In genomic region chr1:186762653-186763052, GRCh38 we compare ENCODE assay signal across 19 cellular contexts.
"Had no signal": no experiment of that assay in that cellular context is flagged by ENCODE, and none has a peak within 500 bp of the region (broad histone marks: within the 10 kb centered on the region; RNA-seq: fewer than 3 reads in every experiment).

No MANE protein-coding gene starts in this region.

- H3K4me1 Mint-ChIP-seq: activated B cell treated with CpG ODN at 0.5 μM for 24 hours; activated naive CD8-positive, alpha-beta T cell treated with anti-CD3 and anti-CD28 coated beads, Interleukin-2, amount 50 U/mL, for 24 hours; activated T-helper 17 cell treated with anti-CD3 and anti-CD28 coated beads, Interleukin-2, amount 50 U/mL, for 72 hours; natural killer cell had no signal

- DNase-seq: activated B cell treated with CpG ODN at 0.5 μM for 24 hours; activated CD4-positive, alpha-beta T cell treated with anti-CD3 and anti-CD28 coated beads for 48 hours; activated naive CD4-positive, alpha-beta T cell treated with Interleukin-2 at 50 U/mL for 16 hours; activated naive CD8-positive, alpha-beta T cell treated with anti-CD3 and anti-CD28 coated beads, Interleukin-2, amount 50 U/mL, for 24 hours; effector CD4-positive, alpha-beta T cell; head of caudate nucleus; left colon; natural killer cell; right cardiac atrium; stimulated activated CD4-positive, alpha-beta T cell treated with anti-CD3 and anti-CD28 coated beads, Interleukin-4, amount 100 ng/mL, for 4 hours; stimulated activated CD8-positive, alpha-beta memory T cell treated with anti-CD3 and anti-CD28 coated beads, Interleukin-4, amount 100 ng/mL, for 48 hours; stimulated activated naive CD4-positive, alpha-beta T cell treated with Interleukin-2 at 50 U/mL for 16 hours; substantia nigra; uterus had no signal

- H3K9me3 Mint-ChIP-seq: activated B cell treated with CpG ODN at 0.5 μM for 24 hours; activated naive CD8-positive, alpha-beta T cell treated with anti-CD3 and anti-CD28 coated beads, Interleukin-2, amount 50 U/mL, for 24 hours; natural killer cell had no signal

- H3K4me3 Mint-ChIP-seq: activated B cell treated with CpG ODN at 0.5 μM for 24 hours; activated naive CD8-positive, alpha-beta T cell treated with anti-CD3 and anti-CD28 coated beads, Interleukin-2, amount 50 U/mL, for 24 hours; activated T-helper 17 cell treated with anti-CD3 and anti-CD28 coated beads, Interleukin-2, amount 50 U/mL, for 72 hours; natural killer cell had no signal

- H3K27ac Mint-ChIP-seq: activated B cell treated with CpG ODN at 0.5 μM for 24 hours; activated naive CD8-positive, alpha-beta T cell treated with anti-CD3 and anti-CD28 coated beads, Interleukin-2, amount 50 U/mL, for 24 hours; activated T-helper 17 cell treated with anti-CD3 and anti-CD28 coated beads, Interleukin-2, amount 50 U/mL, for 72 hours; natural killer cell had no signal

- H3K9me3 ChIP-seq: ascending aorta, neutrophil, tibial nerve, uterus had no signal

- H3K27ac ChIP-seq: ascending aorta, neutrophil, skin epidermis, tibial nerve, uterus had no signal

- H3K36me3 ChIP-seq: ascending aorta, neutrophil, tibial nerve, uterus had no signal

- H3K4me1 ChIP-seq: ascending aorta, tibial nerve, uterus had no signal

- H3K27me3 Mint-ChIP-seq: activated B cell treated with CpG ODN at 0.5 μM for 24 hours; activated naive CD8-positive, alpha-beta T cell treated with anti-CD3 and anti-CD28 coated beads, Interleukin-2, amount 50 U/mL, for 24 hours; activated T-helper 17 cell treated with anti-CD3 and anti-CD28 coated beads, Interleukin-2, amount 50 U/mL, for 72 hours had no signal

- H3K4me3 ChIP-seq: ascending aorta, skin epidermis, tibial nerve, uterus had no signal

- ATAC-seq: activated naive CD8-positive, alpha-beta T cell treated with anti-CD3 and anti-CD28 coated beads, Interleukin-2, amount 50 U/mL, for 24 hours; left colon; natural killer cell had no signal

- H3K36me3 Mint-ChIP-seq: natural killer cell had no signal

- H3K27me3 ChIP-seq: ascending aorta, neutrophil, tibial nerve, uterus had no signal
